In the genomic region with DNA sequence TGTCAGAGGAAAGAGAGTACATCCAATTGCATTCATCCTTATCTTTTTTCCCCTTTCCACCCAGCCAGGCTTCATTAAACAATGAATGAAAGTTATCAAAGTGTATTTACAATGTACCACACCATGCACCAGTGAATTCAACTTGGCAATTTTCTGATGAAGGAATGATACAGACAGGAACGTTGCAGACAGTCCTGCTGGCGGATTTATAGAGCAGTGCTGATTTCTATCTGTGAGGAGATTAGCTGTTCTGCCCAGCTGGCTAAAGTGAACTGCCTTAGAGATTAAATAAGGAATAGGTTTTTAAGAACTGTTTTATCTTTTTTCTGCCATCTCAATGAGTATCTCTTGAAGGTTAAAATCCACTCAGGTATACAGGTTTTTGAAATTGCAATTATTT, we compare ENCODE assay signal across 31 cellular contexts.
"Had no signal": no experiment of that assay in that cellular context is flagged by ENCODE, and none has a peak within 500 bp of the region (broad histone marks: within the 10 kb centered on the region; RNA-seq: fewer than 3 reads in every experiment).

No MANE protein-coding gene starts in this region.

- H3K27ac ChIP-seq: heart left ventricle, lower lobe of right lung, parathyroid adenoma, right atrium auricular region had no signal

- H3K4me3 ChIP-seq: heart left ventricle, lower lobe of right lung, right atrium auricular region, smooth muscle cell had no signal

- H3K9me3 Mint-ChIP-seq: neural crest cell, type B pancreatic cell had no signal

- H2AFZ ChIP-seq: parathyroid adenoma had no signal

- H3K9me3 ChIP-seq: lower lobe of right lung, right atrium auricular region had no signal

- H3K36me3 Mint-ChIP-seq: activated naive CD4-positive, alpha-beta T cell treated with anti-CD3 and anti-CD28 coated beads, Interleukin-2, amount 50 U/mL, for 72 hours; stimulated activated memory B cell treated with anti-CD40 and anti-IgM and Interleukin-4, amounts not matched to agents 10 μg/mL and 1 μg/mL and 100 μg/mL, for 72 hours; type B pancreatic cell had no signal

- H3K27me3 Mint-ChIP-seq: central memory CD8-positive, alpha-beta T cell; dendritic cell treated with granulocyte-macrophage colony-stimulating factor and Interleukin-4, amounts not matched to agents 40 ng/mL and 50 ng/mL, for 4 days; naive thymus-derived CD8-positive, alpha-beta T cell; stimulated activated memory B cell treated with anti-CD40 and anti-IgM and Interleukin-4, amounts not matched to agents 10 μg/mL and 1 μg/mL and 100 μg/mL, for 72 hours; stimulated activated naive CD8-positive, alpha-beta T cell treated with anti-CD3 and anti-CD28 coated beads, Interleukin-15, amount 100 ng/mL, for 72 hours; type B pancreatic cell had no signal

- H3K4me3 Mint-ChIP-seq: activated T-cell treated with anti-CD3 and anti-CD28 coated beads, Interleukin-2, amount 50 U/mL, for 72 hours; central memory CD8-positive, alpha-beta T cell; dendritic cell treated with granulocyte-macrophage colony-stimulating factor and Interleukin-4, amounts not matched to agents 40 ng/mL and 50 ng/mL, for 4 days; endodermal cell; immature natural killer cell; naive thymus-derived CD8-positive, alpha-beta T cell; neural crest cell; stimulated activated memory B cell treated with anti-CD40 and anti-IgM and Interleukin-4, amounts not matched to agents 10 μg/mL and 1 μg/mL and 100 μg/mL, for 72 hours; stimulated activated naive CD8-positive, alpha-beta T cell treated with anti-CD3 and anti-CD28 coated beads, Interleukin-15, amount 100 ng/mL, for 72 hours; type B pancreatic cell had no signal

- H3K4me1 Mint-ChIP-seq: central memory CD8-positive, alpha-beta T cell; immature natural killer cell; naive thymus-derived CD8-positive, alpha-beta T cell; neural crest cell; stimulated activated memory B cell treated with anti-CD40 and anti-IgM and Interleukin-4, amounts not matched to agents 10 μg/mL and 1 μg/mL and 100 μg/mL, for 72 hours; stimulated activated naive CD8-positive, alpha-beta T cell treated with anti-CD3 and anti-CD28 coated beads, Interleukin-15, amount 100 ng/mL, for 72 hours had no signal

- H3K4me2 ChIP-seq: smooth muscle cell had no signal

- H3K4me1 ChIP-seq: heart left ventricle, lower lobe of right lung, parathyroid adenoma, right atrium auricular region had no signal

- H3K27ac Mint-ChIP-seq: activated naive CD4-positive, alpha-beta T cell treated with anti-CD3 and anti-CD28 coated beads, Interleukin-2, amount 50 U/mL, for 72 hours; activated T-cell treated with anti-CD3 and anti-CD28 coated beads, Interleukin-2, amount 50 U/mL, for 72 hours; dendritic cell treated with granulocyte-macrophage colony-stimulating factor and Interleukin-4, amounts not matched to agents 40 ng/mL and 50 ng/mL, for 4 days; endodermal cell; immature natural killer cell; naive thymus-derived CD8-positive, alpha-beta T cell; stimulated activated memory B cell treated with anti-CD40 and anti-IgM and Interleukin-4, amounts not matched to agents 10 μg/mL and 1 μg/mL and 100 μg/mL, for 72 hours; stimulated activated naive CD8-positive, alpha-beta T cell treated with anti-CD3 and anti-CD28 coated beads, Interleukin-15, amount 100 ng/mL, for 72 hours; type B pancreatic cell had no signal

- ATAC-seq: activated naive CD4-positive, alpha-beta T cell treated with anti-CD3 and anti-CD28 coated beads, Interleukin-2, amount 50 U/mL, for 72 hours; activated T-cell treated with anti-CD3 and anti-CD28 coated beads, Interleukin-2, amount 50 U/mL, for 72 hours; esophagus mucosa; heart left ventricle; left lobe of liver; lower lobe of right lung; naive thymus-derived CD8-positive, alpha-beta T cell; stimulated activated memory B cell treated with anti-CD40 and anti-IgM and Interleukin-4, amounts not matched to agents 10 μg/mL and 1 μg/mL and 100 μg/mL, for 72 hours; stimulated activated naive CD8-positive, alpha-beta T cell treated with anti-CD3 and anti-CD28 coated beads, Interleukin-15, amount 100 ng/mL, for 72 hours had no signal

- DNase-seq: activated CD4-positive, alpha-beta T cell treated with anti-CD3 and anti-CD28 coated beads for 4 hours; activated CD4-positive, alpha-beta T cell treated with anti-CD3 and anti-CD28 coated beads, Interleukin-2, amount 50 U/mL, for 4 hours; activated naive CD4-positive, alpha-beta T cell; activated T-cell treated with anti-CD3 and anti-CD28 coated beads for 4 hours; activated T-cell treated with anti-CD3 and anti-CD28 coated beads, Interleukin-2, amount 50 U/mL, for 72 hours; anterior cingulate cortex; endodermal cell; foreskin fibroblast; heart left ventricle; hypothalamus; immature natural killer cell; lower lobe of right lung; mesenchymal stem cell; naive thymus-derived CD8-positive, alpha-beta T cell; occipital lobe; stimulated activated CD4-positive, alpha-beta T cell treated with anti-CD3 and anti-CD28 coated beads, Interleukin-1b, Interleukin-23, amount 100 ng/mL, for 48 hours; stimulated activated CD4-positive, alpha-beta T cell treated with anti-CD3 and anti-CD28 coated beads, Interleukin-4, amount 100 ng/mL, for 4 hours; stimulated activated CD8-positive, alpha-beta memory T cell treated with anti-CD3 and anti-CD28 coated beads, Interleukin-4, amount 100 ng/mL, for 48 hours; stimulated activated naive CD8-positive, alpha-beta T cell treated with anti-CD3 and anti-CD28 coated beads, Interleukin-15, amount 100 ng/mL, for 72 hours; substantia nigra had no signal

- H3K27me3 ChIP-seq: heart left ventricle, right atrium auricular region had no signal

- H3K36me3 ChIP-seq: heart left ventricle, lower lobe of right lung, right atrium auricular region had no signal

- H3K79me2 ChIP-seq: parathyroid adenoma had no signal
